ENCODE assay signal across 7 cellular contexts in the genomic region with DNA sequence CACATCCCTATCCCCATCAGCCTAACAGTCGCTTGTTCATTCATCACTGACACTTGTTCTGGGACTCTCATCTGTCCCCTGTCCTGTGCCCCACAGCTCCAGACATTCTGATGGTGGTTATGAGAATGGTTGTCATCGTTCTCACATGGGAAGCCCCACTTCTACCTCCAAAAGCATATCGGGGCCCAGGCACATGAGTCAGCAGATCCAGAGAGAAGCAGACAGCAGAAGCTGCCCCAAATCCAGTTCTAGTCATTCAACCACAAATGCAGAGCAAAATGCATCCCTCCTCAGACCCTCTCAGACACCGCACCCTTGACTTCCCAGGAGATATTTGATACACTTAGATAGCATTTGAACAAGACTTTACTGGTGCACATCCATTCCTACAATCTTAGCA.
"Had no signal": no experiment of that assay in that cellular context is flagged by ENCODE, and none has a peak within 500 bp of the region (broad histone marks: within the 10 kb centered on the region; RNA-seq: fewer than 3 reads in every experiment).

No MANE protein-coding gene starts in this region.

- H3K27ac ChIP-seq: HL-60, KMS-11 had no signal

- H3K4me2 ChIP-seq: KMS-11 had no signal

- H3K9ac ChIP-seq: KMS-11 had no signal

- DNase-seq: IMR-90, KBM-7, KG1 had no signal

- FAIRE-seq: HepG2, HTR-8/SVneo had no signal

- ATAC-seq: HepG2 had no signal
